ENCODE assay signal across 13 cellular contexts in genomic region chr13:112757759-112758086, GRCh38.
"Had no signal": no experiment of that assay in that cellular context is flagged by ENCODE, and none has a peak within 500 bp of the region (broad histone marks: within the 10 kb centered on the region; RNA-seq: fewer than 3 reads in every experiment).

No MANE protein-coding gene starts in this region.

- H3K27me3 ChIP-seq: breast epithelium, gastroesophageal sphincter, pancreas, stomach, thyroid gland had no signal

- H3K4me1 ChIP-seq: breast epithelium, pancreas had no signal

- H3K27me3 Mint-ChIP-seq: activated B cell treated with CpG ODN at 0.5 μM for 24 hours; activated naive CD8-positive, alpha-beta T cell; T-helper 17 cell had no signal

- H3K27ac ChIP-seq: breast epithelium, gastroesophageal sphincter, lower lobe of right lung, stomach, thyroid gland had no signal

- H3K9me3 ChIP-seq: breast epithelium, gastroesophageal sphincter, lower lobe of right lung, pancreas, stomach, thyroid gland had no signal

- H3K36me3 Mint-ChIP-seq: natural killer cell had no signal

- DNase-seq: activated B cell treated with CpG ODN at 0.5 μM for 24 hours; activated CD4-positive, alpha-beta T cell treated with anti-CD3 and anti-CD28 coated beads, Interleukin-2, amount 50 U/mL, for 1 hour; activated T-cell treated with anti-CD3 and anti-CD28 coated beads, Interleukin-2, amount 50 U/mL, for 1 hour; effector CD4-positive, alpha-beta T cell; lower lobe of right lung; natural killer cell; pancreas; stomach; T-helper 17 cell; thyroid gland had no signal

- ATAC-seq: gastroesophageal sphincter, lower lobe of right lung, natural killer cell, T-helper 17 cell had no signal

- H3K27ac Mint-ChIP-seq: activated B cell treated with CpG ODN at 0.5 μM for 24 hours; activated naive CD8-positive, alpha-beta T cell; natural killer cell; T-helper 17 cell had no signal

- H3K36me3 ChIP-seq: breast epithelium, gastroesophageal sphincter, pancreas, stomach, thyroid gland had no signal

- H3K9me3 Mint-ChIP-seq: natural killer cell had no signal

- H3K4me3 Mint-ChIP-seq: activated B cell treated with CpG ODN at 0.5 μM for 24 hours; activated naive CD8-positive, alpha-beta T cell; natural killer cell; T-helper 17 cell had no signal

- H3K4me3 ChIP-seq: breast epithelium, gastroesophageal sphincter, lower lobe of right lung, pancreas, stomach, thyroid gland had no signal
